In the genomic region with DNA sequence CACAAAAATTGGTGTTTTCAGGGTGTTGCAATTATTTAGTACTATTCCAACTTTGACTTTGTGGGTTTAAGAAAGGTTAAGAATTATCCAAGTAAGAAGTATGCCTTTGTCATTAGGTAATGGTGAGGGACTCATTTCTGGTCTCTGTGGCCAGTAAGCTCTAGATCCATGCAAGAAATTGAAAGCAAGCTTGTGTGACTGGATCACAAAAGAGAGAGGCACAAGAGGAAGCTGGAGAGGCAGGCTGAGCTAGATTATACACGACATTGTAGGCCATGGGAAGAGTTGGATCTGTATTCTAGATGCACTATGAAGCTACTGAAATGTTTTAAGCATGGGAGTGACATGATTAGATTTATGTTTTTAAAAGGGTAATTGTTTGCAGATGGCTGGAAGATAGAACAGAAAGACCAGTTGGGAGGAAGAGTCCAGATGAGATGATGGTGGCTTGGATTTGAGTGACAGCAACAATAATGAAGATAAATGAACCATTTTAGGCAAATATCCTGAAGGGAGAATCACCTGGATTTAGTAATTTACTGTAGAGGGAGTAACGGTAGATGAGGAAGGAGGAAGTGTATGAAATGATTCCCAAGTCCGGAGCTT, we compare ENCODE assay signal across 1 cellular context.
TF ChIP-seq lines count a peak whose summit lies in the region.

No MANE protein-coding gene starts in this region.

TF ChIP-seq in SK-N-SH, 30 proteins besides CTCF, POLR2A, EP300 and RAD21 (continued from another document):
- TF ChIP-seq, protein P1, sequence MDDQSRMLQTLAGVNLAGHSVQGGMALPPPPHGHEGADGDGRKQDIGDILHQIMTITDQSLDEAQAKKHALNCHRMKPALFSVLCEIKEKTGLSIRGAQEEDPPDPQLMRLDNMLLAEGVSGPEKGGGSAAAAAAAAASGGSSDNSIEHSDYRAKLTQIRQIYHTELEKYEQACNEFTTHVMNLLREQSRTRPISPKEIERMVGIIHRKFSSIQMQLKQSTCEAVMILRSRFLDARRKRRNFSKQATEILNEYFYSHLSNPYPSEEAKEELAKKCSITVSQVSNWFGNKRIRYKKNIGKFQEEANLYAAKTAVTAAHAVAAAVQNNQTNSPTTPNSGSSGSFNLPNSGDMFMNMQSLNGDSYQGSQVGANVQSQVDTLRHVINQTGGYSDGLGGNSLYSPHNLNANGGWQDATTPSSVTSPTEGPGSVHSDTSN (IDR thresholded peaks at IDR 0.05), result peak; percentile 61
- TF ChIP-seq FOXM1 (IDR thresholded peaks at IDR 0.05; ENCODE audit: low read depth) (no peak), NRF1 (IDR thresholded peaks at IDR 0.05; ENCODE audit: low read depth, low read length) (no peak)
- TF ChIP-seq, protein P2, sequence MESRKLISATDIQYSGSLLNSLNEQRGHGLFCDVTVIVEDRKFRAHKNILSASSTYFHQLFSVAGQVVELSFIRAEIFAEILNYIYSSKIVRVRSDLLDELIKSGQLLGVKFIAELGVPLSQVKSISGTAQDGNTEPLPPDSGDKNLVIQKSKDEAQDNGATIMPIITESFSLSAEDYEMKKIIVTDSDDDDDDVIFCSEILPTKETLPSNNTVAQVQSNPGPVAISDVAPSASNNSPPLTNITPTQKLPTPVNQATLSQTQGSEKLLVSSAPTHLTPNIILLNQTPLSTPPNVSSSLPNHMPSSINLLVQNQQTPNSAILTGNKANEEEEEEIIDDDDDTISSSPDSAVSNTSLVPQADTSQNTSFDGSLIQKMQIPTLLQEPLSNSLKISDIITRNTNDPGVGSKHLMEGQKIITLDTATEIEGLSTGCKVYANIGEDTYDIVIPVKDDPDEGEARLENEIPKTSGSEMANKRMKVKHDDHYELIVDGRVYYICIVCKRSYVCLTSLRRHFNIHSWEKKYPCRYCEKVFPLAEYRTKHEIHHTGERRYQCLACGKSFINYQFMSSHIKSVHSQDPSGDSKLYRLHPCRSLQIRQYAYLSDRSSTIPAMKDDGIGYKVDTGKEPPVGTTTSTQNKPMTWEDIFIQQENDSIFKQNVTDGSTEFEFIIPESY (IDR thresholded peaks at IDR 0.05; ENCODE audit: borderline replicate concordance, low read depth), result no peak
